ENCODE assay signal across 1 cellular context in genomic region chr2:42792583-42793313, GRCh38.
TF ChIP-seq lines count a peak whose summit lies in the region.

Gene HAAO (minus strand): TSS chr2:42792583. CDS start chr2:42792536, 47 bp downstream.

TF ChIP-seq in GM12878, 131 proteins besides CTCF, POLR2A, EP300 and RAD21 (continued from another document):
- TF ChIP-seq NKRF (conservative IDR thresholded peaks at IDR 0.05) (peak; percentile 72), POU2F2 (IDR thresholded peaks at IDR 0.05; ENCODE audit: borderline replicate concordance, low read depth, low read length) (no peak; the same call in 2 of the 3 replicates), RELA (IDR thresholded peaks at IDR 0.05; ENCODE audit: borderline replicate concordance, partially characterized antibody) (no peak), CHD1 (IDR thresholded peaks at IDR 0.05; ENCODE audit: low read depth, low read length) (no peak), ZNF24 (IDR thresholded peaks at IDR 0.05) (peak; percentile 45; the same call in 1 of the 2 replicates), NFYA (IDR thresholded peaks at IDR 0.05; ENCODE audit: borderline replicate concordance, low read depth, low read length) (no peak), PAX5 (IDR thresholded peaks at IDR 0.05; ENCODE audit: borderline replicate concordance, low read depth, low read length) (no peak), IKZF1 (conservative IDR thresholded peaks at IDR 0.05) (peak; percentile 89), REST (IDR thresholded peaks at IDR 0.05; ENCODE audit: low read depth, low read length) (no peak), FOXK2 (IDR thresholded peaks at IDR 0.05) (no peak), ATF3 (IDR thresholded peaks at IDR 0.05; ENCODE audit: borderline replicate concordance, extremely low read depth, low read depth, low read length) (no peak), NR2F1 (conservative IDR thresholded peaks at IDR 0.05) (peak; percentile 95), DPF2 (IDR thresholded peaks at IDR 0.05) (peak; percentile 85)
